Comparison of ENCODE assay signal across 19 cellular contexts in genomic region chr4:117491531-117491930, GRCh38.
DNase-seq lines count a peak whose midpoint lies in the region; FAIRE-seq and TF ChIP-seq lines count a peak whose summit lies in the region.
"Had no signal": no experiment of that assay in that cellular context is flagged by ENCODE, and none has a peak within 500 bp of the region (broad histone marks: within the 10 kb centered on the region; RNA-seq: fewer than 3 reads in every experiment).

No MANE protein-coding gene starts in this region.

- DNase-seq in NCI-H1417 (lab: John Stamatoyannopoulos, UW) = peak in 2 of 3 experiments; percentile 8 to 71
- no peak for DNase-seq in NCI-H1417 treated with DMSO at 0.1 percent for 48 hours (lab: John Stamatoyannopoulos, UW)
- DNase-seq in NCI-H2171 (lab: John Stamatoyannopoulos, UW) = peak; percentile 12
- no peak for DNase-seq in T1000 (lab: John Stamatoyannopoulos, UW)
- DNase-seq in H54 (ENCODE audit: insufficient read length, low spot score) = no peak
- DNase-seq in nucleus accumbens (lab: John Stamatoyannopoulos, UW) = no peak
- DNase-seq in posterior cingulate gyrus = no peak
- DNase-seq: BE2C; Calu3; CD4-positive, alpha-beta memory T cell; DND-41; GDM1; GOT3; KBM-7; PC-3; T-helper 17 cell had no signal

- no peak for TF ChIP-seq POLR2A in H54 (IDR thresholded peaks at IDR 0.05; ENCODE audit: low read depth, low read length)

- FAIRE-seq in H54 (lab: Jason Lieb, UNC) = no peak
- FAIRE-seq: GM12878, GM18507 had no signal

- H3K36me3 Mint-ChIP-seq in brain = no peaks in the 10 kb centered on the region
- H3K36me3 Mint-ChIP-seq: CD4-positive, alpha-beta memory T cell had no signal

- no peaks in the 10 kb centered on the region for H3K27me3 Mint-ChIP-seq in brain
- H3K27me3 Mint-ChIP-seq: CD4-positive, alpha-beta memory T cell; T-helper 17 cell had no signal

- H3K9me3 Mint-ChIP-seq in brain = no peaks in the 10 kb centered on the region

- no peak for TF ChIP-seq CTCF in brain (conservative IDR thresholded peaks at IDR 0.05)

- intact Hi-C loops in posterior cingulate gyrus (cut with DNase I) = no loop called here

- H3K4me3 Mint-ChIP-seq in brain = no peak overlapping the region
- H3K4me3 Mint-ChIP-seq: CD4-positive, alpha-beta memory T cell; T-helper 17 cell had no signal

- peak overlapping the region in 4 of 5 experiments; percentile 6 to 39 (median 25) for H3K27ac Mint-ChIP-seq in brain
- H3K27ac Mint-ChIP-seq: CD4-positive, alpha-beta memory T cell; T-helper 17 cell had no signal

- H3K4me1 Mint-ChIP-seq in brain = peaks cover 15% of the 10 kb centered on the region
- H3K4me1 Mint-ChIP-seq: CD4-positive, alpha-beta memory T cell; T-helper 17 cell had no signal

Comparison
In these comparisons a context has a peak if more than half of its experiments do, and no peak if none do; other contexts are left out.
1. DNase-seq: peak in NCI-H1417 (2 of 3) and NCI-H2171 (single experiment); none in NCI-H1417 treated with DMSO at 0.1 percent for 48 hours (single experiment), T1000 (single experiment), H54 (single experiment), nucleus accumbens (0 of 56) and posterior cingulate gyrus (0 of 10).